Comparison of ENCODE assay signal across 23 cellular contexts in the genomic region with DNA sequence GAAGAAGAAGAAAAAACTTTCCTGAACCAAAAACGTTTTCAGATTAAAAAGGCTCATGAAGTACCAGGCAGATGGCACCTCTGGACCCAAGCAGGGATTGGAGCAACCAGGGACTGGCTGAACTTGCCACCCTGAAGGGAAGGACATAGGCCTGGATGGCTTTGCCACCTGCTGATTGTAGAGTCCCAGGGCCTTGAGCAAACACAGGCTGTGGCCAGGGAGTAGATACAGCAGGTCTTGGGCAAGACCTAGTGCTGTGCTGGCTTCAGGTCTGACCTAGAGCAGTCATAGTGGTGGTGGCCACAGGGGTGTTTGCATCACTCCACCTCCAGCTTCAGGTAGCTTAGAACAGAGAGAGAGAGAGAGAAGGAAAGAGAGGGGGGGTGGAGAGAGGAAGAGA.
"Had no signal": no experiment of that assay in that cellular context is flagged by ENCODE, and none has a peak within 500 bp of the region (broad histone marks: within the 10 kb centered on the region; RNA-seq: fewer than 3 reads in every experiment).

No MANE protein-coding gene starts in this region.

- ATAC-seq: activated T-cell treated with anti-CD3 and anti-CD28 coated beads, Interleukin-2, amount 50 U/mL, for 4 hours; SK-N-SH treated with all-trans-retinoic acid at 6 μM for 48 hours had no signal

- H3K27ac ChIP-seq: adrenal gland, SJSA1 had no signal

- H3K27me3 Mint-ChIP-seq: activated B cell treated with CpG ODN at 0.5 μM for 24 hours; activated CD4-positive, alpha-beta memory T cell treated with anti-CD3 and anti-CD28 coated beads for 36 hours had no signal

- H3K9me3 Mint-ChIP-seq: activated CD4-positive, alpha-beta T cell treated with anti-CD3 and anti-CD28 coated beads, Interleukin-2, amount 10 ng/mL, durations not matched to agents 7 days and 5 days had no signal

- H3K9me3 ChIP-seq: adrenal gland, SJSA1 had no signal

- H3K4me3 ChIP-seq: adrenal gland, SJSA1 had no signal

- H3K27ac Mint-ChIP-seq: activated B cell treated with CpG ODN at 0.5 μM for 24 hours; activated CD4-positive, alpha-beta memory T cell treated with anti-CD3 and anti-CD28 coated beads for 36 hours; activated CD4-positive, alpha-beta T cell treated with anti-CD3 and anti-CD28 coated beads, Interleukin-2, amount 10 ng/mL, durations not matched to agents 7 days and 5 days; activated naive CD8-positive, alpha-beta T cell treated with anti-CD3 and anti-CD28 coated beads, Interleukin-2, amount 10 ng/mL, durations not matched to agents 7 days and 5 days; T-helper 1 cell treated with Interleukin-12 subunit alpha and Interleukin-12 subunit beta and Interleukin-4 antibody, amounts not matched to agents 30 μg/mL and 1 μg/mL, for 36 hours had no signal

- H3K4me1 Mint-ChIP-seq: activated B cell treated with CpG ODN at 0.5 μM for 24 hours; activated CD4-positive, alpha-beta T cell treated with anti-CD3 and anti-CD28 coated beads, Interleukin-2, amount 10 ng/mL, durations not matched to agents 7 days and 5 days; activated naive CD8-positive, alpha-beta T cell treated with anti-CD3 and anti-CD28 coated beads, Interleukin-2, amount 10 ng/mL, durations not matched to agents 7 days and 5 days had no signal

- H3K27me3 ChIP-seq: adrenal gland, SJSA1 had no signal

- H3K4me3 Mint-ChIP-seq: activated B cell treated with CpG ODN at 0.5 μM for 24 hours; activated CD4-positive, alpha-beta memory T cell treated with anti-CD3 and anti-CD28 coated beads for 36 hours; activated CD4-positive, alpha-beta T cell treated with anti-CD3 and anti-CD28 coated beads, Interleukin-2, amount 10 ng/mL, durations not matched to agents 7 days and 5 days; activated naive CD8-positive, alpha-beta T cell treated with anti-CD3 and anti-CD28 coated beads, Interleukin-2, amount 10 ng/mL, durations not matched to agents 7 days and 5 days; activated T-cell treated with anti-CD3 and anti-CD28 coated beads, Interleukin-2, amount 50 U/mL, for 4 hours; T-helper 1 cell treated with Interleukin-12 subunit alpha and Interleukin-12 subunit beta and Interleukin-4 antibody, amounts not matched to agents 30 μg/mL and 1 μg/mL, for 36 hours had no signal

- DNase-seq: activated B cell treated with CpG ODN at 0.5 μM for 24 hours; activated CD4-positive, alpha-beta memory T cell treated with anti-CD3 and anti-CD28 coated beads for 36 hours; activated CD4-positive, alpha-beta T cell treated with anti-CD3 and anti-CD28 coated beads, Interleukin-2, amount 10 ng/mL, durations not matched to agents 7 days and 5 days; activated CD8-positive, alpha-beta memory T cell treated with anti-CD3 and anti-CD28 coated beads for 24 hours; activated gamma-delta T cell; activated naive CD4-positive, alpha-beta T cell treated with anti-CD3 and anti-CD28 coated beads, Interleukin-2, amount 50 U/mL, for 16 hours; activated naive CD8-positive, alpha-beta T cell treated with anti-CD3 and anti-CD28 coated beads, Interleukin-2, amount 10 ng/mL, durations not matched to agents 7 days and 5 days; activated T-cell treated with anti-CD3 and anti-CD28 coated beads, Interleukin-2, amount 50 U/mL, for 4 hours; adrenal gland; anterior cingulate cortex; caudate nucleus; Karpas-422; MM.1S; NCI-H1092; NCI-H1417 treated with DMSO at 0.1 percent for 48 hours; NCI-H1694 treated with DMSO at 0.1 percent for 48 hours; NCI-H2081; NCI-H510A treated with DMSO at 0.1 percent for 48 hours; NCI-H69; SHP77 had no signal

- H3K36me3 ChIP-seq: adrenal gland, SJSA1 had no signal

- H3K4me1 ChIP-seq: adrenal gland, SJSA1 had no signal

- H3K36me3 Mint-ChIP-seq: activated CD4-positive, alpha-beta memory T cell treated with anti-CD3 and anti-CD28 coated beads for 36 hours had no signal
